Comparison of ENCODE assay signal across 8 cellular contexts in the genomic region with DNA sequence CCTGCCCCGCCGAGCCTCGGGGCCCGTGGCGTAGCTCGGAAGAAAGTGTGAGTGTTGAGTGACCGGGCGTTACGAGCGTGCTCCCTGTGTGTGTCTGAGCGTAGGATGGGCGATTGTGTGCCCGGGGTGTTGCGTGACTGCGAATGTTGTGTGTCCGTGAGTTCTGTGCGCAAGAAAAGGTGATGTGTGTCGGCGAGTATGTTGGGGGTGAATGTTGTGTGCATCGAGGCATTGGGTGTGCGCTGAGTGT. TPM values are rescaled to one million over a fixed set of nuclear protein-coding genes. Genes with fewer than 3 reads are reported as not detected.
DNase-seq lines count a peak whose midpoint lies in the region; ATAC-seq and TF ChIP-seq lines count a peak whose summit lies in the region.

No MANE protein-coding gene starts in this region.

- H3K36me3 ChIP-seq in HUES6 (ENCODE audit: control insufficient read depth, insufficient read depth, low read length), result no peaks in the 10 kb centered on the region
- no peaks in the 10 kb centered on the region for H3K36me3 ChIP-seq in colonic mucosa

- peak overlapping the region; percentile 73 to 97 (median 84) for H3K4me3 Mint-ChIP-seq in naive thymus-derived CD8-positive, alpha-beta T cell

- no peak overlapping the region for H3K27ac ChIP-seq in HUES6 (ENCODE audit: low read depth, low read length)
- no peak overlapping the region for H3K27ac ChIP-seq in colonic mucosa

- TF ChIP-seq CTCF in AG09309 (IDR thresholded peaks at IDR 0.05; ENCODE audit: control insufficient read depth, insufficient read depth, low read depth, low read length, missing control alignments) (no peak), colonic mucosa (IDR thresholded peaks at IDR 0.05) (no peak)

- H3K4me3 ChIP-seq in AG09309 (ENCODE audit: control insufficient read depth, low read depth, low read length), result peak overlapping the region; percentile 64
- peak overlapping the region; percentile 85 for H3K4me3 ChIP-seq in HUES6 (ENCODE audit: low read depth, low read length)
- peak overlapping the region; percentile 56 for H3K4me3 ChIP-seq in colonic mucosa

- H3K4me1 ChIP-seq in HUES6 (ENCODE audit: control insufficient read depth, insufficient read depth, low read length), result peaks cover 32% of the 10 kb centered on the region
- peaks cover 6% of the 10 kb centered on the region for H3K4me1 ChIP-seq in colonic mucosa

- peak overlapping the region in 3 of 10 donors; percentile 21 to 56 (median 43) for H3K27ac Mint-ChIP-seq in naive thymus-derived CD8-positive, alpha-beta T cell

- no peaks in the 10 kb centered on the region for H3K9me3 ChIP-seq in HUES6 (ENCODE audit: control insufficient read depth, insufficient read depth, low read depth, low read length)
- no peaks in the 10 kb centered on the region for H3K9me3 ChIP-seq in colonic mucosa

- ATAC-seq in naive thymus-derived CD8-positive, alpha-beta T cell, result no peak
- ATAC-seq in HG03196 (IDR thresholded peaks at IDR 0.05; ENCODE audit: unreplicated experiment), result no peak
- no peak for ATAC-seq in GM21737 (IDR thresholded peaks at IDR 0.05; ENCODE audit: unreplicated experiment)

- H3K36me3 Mint-ChIP-seq in naive thymus-derived CD8-positive, alpha-beta T cell, result peaks cover 0 to 7% (median 0%) of the 10 kb centered on the region in 3 donors

- H3K27me3 ChIP-seq in HUES6 (ENCODE audit: control insufficient read depth, insufficient read depth, low read length), result peaks cover 47% of the 10 kb centered on the region
- H3K27me3 ChIP-seq in colonic mucosa, result peaks cover 23% of the 10 kb centered on the region

- H3K4me1 Mint-ChIP-seq in naive thymus-derived CD8-positive, alpha-beta T cell, result peaks cover 10 to 20% (median 18%) of the 10 kb centered on the region in 4 donors

- no peak for DNase-seq in AG09309 (ENCODE audit: low read depth)
- no peak for DNase-seq in colonic mucosa
- no peak for DNase-seq in naive thymus-derived CD8-positive, alpha-beta T cell
- DNase-seq in D341Med (ENCODE audit: low spot score), result no peak
- no peak for DNase-seq in NCI-H1105 treated with DMSO at 0.1 percent for 48 hours (lab: John Stamatoyannopoulos, UW)

- POLR2A ChIA-PET in naive thymus-derived CD8-positive, alpha-beta T cell (lab: Charles Lee), result no interaction called here

- intact Hi-C loops in colonic mucosa (cut with DNase I), result loop anchor here (5.0 to 10.0 kb wide), 5 partner anchors 611 to 1471 kb away; no protein-coding TSS in a partner anchor

- peak overlapping the region; percentile 53 for H3K9ac ChIP-seq in HUES6 (ENCODE audit: low read length)
- H3K9ac ChIP-seq in colonic mucosa (ENCODE audit: low read depth in 2 of 2, low read length in 2 of 2), result peak overlapping the region; percentile 48 to 70

- no peaks in the 10 kb centered on the region for H3K9me3 Mint-ChIP-seq in naive thymus-derived CD8-positive, alpha-beta T cell

- H3K27me3 Mint-ChIP-seq in naive thymus-derived CD8-positive, alpha-beta T cell, result peaks cover 34 to 58% (median 43%) of the 10 kb centered on the region in 5 donors

RNA-seq across cellular contexts. Expression of a gene that starts 0.3 kb away (rescaled TPM):
- total RNA-seq in colonic mucosa, result 1 to 10 TPM; 2.3 to 4.8 TPM
- total RNA-seq in naive thymus-derived CD8-positive, alpha-beta T cell, result not detected
- polyA plus RNA-seq in naive thymus-derived CD8-positive, alpha-beta T cell, result under 1 TPM in 1 of 3 donors, not detected in 2; 0.54 TPM

RNA-seq across cellular contexts. Expression of a gene that starts 5.9 kb away (rescaled TPM):
- total RNA-seq in colonic mucosa, result 10 to 100 TPM; 12.9 to 21.8 TPM
- total RNA-seq in naive thymus-derived CD8-positive, alpha-beta T cell, result 10 to 100 TPM; 23.3 to 25.8 TPM
- polyA plus RNA-seq in naive thymus-derived CD8-positive, alpha-beta T cell, result 10 to 100 TPM; 17.9 to 24.1 (median 20.4) TPM

RNA-seq across cellular contexts. Expression of a gene that starts 55.0 kb away (rescaled TPM):
- total RNA-seq in colonic mucosa, result 10 to 100 TPM; 86.3 to 90.3 TPM
- total RNA-seq in naive thymus-derived CD8-positive, alpha-beta T cell, result 10 to 100 TPM; 83.3 to 85.8 TPM
- 100 to 1,000 TPM in 1 of 3 donors, 10 to 100 TPM in 2; 73.2 to 104 (median 81.5) TPM for polyA plus RNA-seq in naive thymus-derived CD8-positive, alpha-beta T cell
